In genomic region chr4:105282489-105282888, GRCh38 we compare ENCODE assay signal across 3 cellular contexts.
"Had no signal": no experiment of that assay in that cellular context is flagged by ENCODE, and none has a peak within 500 bp of the region (broad histone marks: within the 10 kb centered on the region; RNA-seq: fewer than 3 reads in every experiment).

No MANE protein-coding gene starts in this region.

- ATAC-seq: GM12878 had no signal

- H3K4me3 ChIP-seq: GM12878 had no signal

- DNase-seq: GDM1, GF-D8 had no signal
